Comparison of ENCODE assay signal across 20 cellular contexts in the genomic region with DNA sequence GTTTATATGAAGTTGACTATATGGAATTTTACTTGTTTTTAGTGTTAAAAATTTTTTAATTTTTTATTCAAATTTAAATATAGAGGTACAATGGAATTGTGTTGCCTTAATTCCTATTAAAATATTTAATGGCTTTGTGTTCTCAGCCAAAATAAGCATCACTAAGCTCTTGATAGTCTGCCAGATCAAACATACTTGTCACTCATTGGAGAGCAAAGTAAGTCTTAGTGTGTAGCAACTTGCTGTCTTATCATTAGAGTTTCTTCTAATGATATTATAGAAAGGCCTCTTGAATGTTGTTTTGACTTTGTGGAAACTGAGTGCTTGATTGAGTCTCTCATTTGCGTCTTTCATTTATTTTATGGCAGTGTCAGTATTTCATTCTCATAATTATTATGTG. TPM values are rescaled to one million over a fixed set of nuclear protein-coding genes. Genes with fewer than 3 reads are reported as not detected.
DNase-seq lines count a peak whose midpoint lies in the region; ATAC-seq, FAIRE-seq and TF ChIP-seq lines count a peak whose summit lies in the region.
"Had no signal": no experiment of that assay in that cellular context is flagged by ENCODE, and none has a peak within 500 bp of the region (broad histone marks: within the 10 kb centered on the region; RNA-seq: fewer than 3 reads in every experiment).

No MANE protein-coding gene starts in this region.

- no peak overlapping the region for H3K9ac ChIP-seq in astrocyte (ENCODE audit: low read length)
- H3K9ac ChIP-seq: GM23248 had no signal

- CTCF ChIA-PET in CD8-positive, alpha-beta T cell (lab: Charles Lee) = no interaction called here

- ATAC-seq in CD8-positive, alpha-beta T cell = no peak
- ATAC-seq in left lung (peak; percentile 62), GM18505 (IDR thresholded peaks at IDR 0.05; ENCODE audit: unreplicated experiment) (no peak)
- ATAC-seq: Panc1, Right ventricle myocardium inferior had no signal

- TF ChIP-seq POLR2A in GM18505 (IDR thresholded peaks at IDR 0.05; ENCODE audit: borderline replicate concordance, extremely low read depth, insufficient read depth, insufficient read length) = no peak

- FAIRE-seq in astrocyte (lab: Jason Lieb, UNC) = no peak
- FAIRE-seq: D721Med had no signal

- H3K4me2 ChIP-seq in astrocyte (ENCODE audit: low read length) = no peak overlapping the region

- peaks cover 78% of the 10 kb centered on the region for H3K36me3 ChIP-seq in CD8-positive, alpha-beta T cell (ENCODE audit: insufficient read depth, low read length)
- H3K36me3 ChIP-seq in astrocyte (ENCODE audit: insufficient read depth, low read length) (peaks cover 50% of the 10 kb centered on the region), left lung (peaks cover 0 to 97% of the 10 kb centered on the region in 2 donors)

- peaks cover 17% of the 10 kb centered on the region for H3K4me1 Mint-ChIP-seq in CD8-positive, alpha-beta T cell (ENCODE audit: low read depth)
- H3K4me1 Mint-ChIP-seq in astrocyte (ENCODE audit: low read depth, unreplicated experiment) = peaks cover 17% of the 10 kb centered on the region

- H3K36me3 Mint-ChIP-seq in CD8-positive, alpha-beta T cell = peaks cover 81% of the 10 kb centered on the region
- H3K36me3 Mint-ChIP-seq in astrocyte (ENCODE audit: low read depth, unreplicated experiment) = peaks cover 40% of the 10 kb centered on the region

- POLR2A ChIA-PET in CD8-positive, alpha-beta T cell (lab: Charles Lee) = no interaction called here

- DNase-seq in NCI-H1105 treated with DMSO at 0.1 percent for 48 hours (lab: John Stamatoyannopoulos, UW) = peak; percentile 0
- DNase-seq in NCI-H1105 (lab: John Stamatoyannopoulos, UW) = no peak
- no peak for DNase-seq in CD8-positive, alpha-beta T cell
- DNase-seq in astrocyte (ENCODE audit: low read depth) = peak; percentile 16
- no peak for DNase-seq in left lung
- DNase-seq in central memory CD4-positive, alpha-beta T cell = no peak
- no peak for DNase-seq in GM19240 (ENCODE audit: insufficient read length, low spot score)
- DNase-seq: BE2C; CD4-positive, alpha-beta memory T cell; DMS79; NCI-H146; NCI-H2081; NCI-H774 had no signal

- no peaks in the 10 kb centered on the region for H3K27me3 Mint-ChIP-seq in CD8-positive, alpha-beta T cell (ENCODE audit: low read depth)
- no peaks in the 10 kb centered on the region for H3K27me3 Mint-ChIP-seq in astrocyte (ENCODE audit: low read depth, unreplicated experiment)
- H3K27me3 Mint-ChIP-seq: CD4-positive, alpha-beta memory T cell had no signal

- no peak overlapping the region for H3K4me3 ChIP-seq in CD8-positive, alpha-beta T cell (ENCODE audit: low read depth, low read length)
- H3K4me3 ChIP-seq in astrocyte (ENCODE audit: insufficient read depth, low read depth, low read length) (no peak overlapping the region), left lung (no peak overlapping the region)
- H3K4me3 ChIP-seq: GM23248, SK-N-MC had no signal

- H2AFZ ChIP-seq in astrocyte (ENCODE audit: low read depth, low read length) = no peak overlapping the region
- H2AFZ ChIP-seq: GM23248 had no signal

- H3K79me2 ChIP-seq in astrocyte (ENCODE audit: insufficient read depth, low read length) = peaks cover 44% of the 10 kb centered on the region

- no peak overlapping the region for H3K27ac ChIP-seq in CD8-positive, alpha-beta T cell (ENCODE audit: low read depth, low read length)
- no peak overlapping the region for H3K27ac ChIP-seq in astrocyte (ENCODE audit: low read depth, low read length)
- H3K27ac ChIP-seq in left lung = no peak overlapping the region
- H3K27ac ChIP-seq: 22Rv1, SK-N-MC had no signal

- intact Hi-C loops in CD8-positive, alpha-beta T cell (cut with DNase I, micrococcal nuclease) = no loop called here
- intact Hi-C loops in left lung (cut with DNase I) = no loop called here

- no peaks in the 10 kb centered on the region for H3K4me1 ChIP-seq in CD8-positive, alpha-beta T cell (ENCODE audit: insufficient read depth, low read length)
- H3K4me1 ChIP-seq in astrocyte (ENCODE audit: insufficient read depth, low read length) = no peaks in the 10 kb centered on the region
- H3K4me1 ChIP-seq in left lung = no peaks in the 10 kb centered on the region
- H3K4me1 ChIP-seq: BE2C had no signal

- H3K9me3 ChIP-seq in CD8-positive, alpha-beta T cell (ENCODE audit: low read length) = no peaks in the 10 kb centered on the region
- no peaks in the 10 kb centered on the region for H3K9me3 ChIP-seq in astrocyte (ENCODE audit: insufficient read depth, low read depth, low read length)
- H3K9me3 ChIP-seq in left lung = no peaks in the 10 kb centered on the region
- H3K9me3 ChIP-seq: BE2C had no signal

- H4K20me1 ChIP-seq in astrocyte (ENCODE audit: insufficient read depth, low read length) = peaks cover 23% of the 10 kb centered on the region

- H3K4me3 Mint-ChIP-seq in CD8-positive, alpha-beta T cell = no peak overlapping the region
- H3K4me3 Mint-ChIP-seq in astrocyte (ENCODE audit: unreplicated experiment) = no peak overlapping the region
- H3K4me3 Mint-ChIP-seq: CD4-positive, alpha-beta memory T cell had no signal

- H3K27ac Mint-ChIP-seq in CD8-positive, alpha-beta T cell = peak overlapping the region; percentile 10
- H3K27ac Mint-ChIP-seq in astrocyte (ENCODE audit: unreplicated experiment) = peak overlapping the region; percentile 4

- no peaks in the 10 kb centered on the region for H3K27me3 ChIP-seq in CD8-positive, alpha-beta T cell (ENCODE audit: insufficient read depth, low read length)
- H3K27me3 ChIP-seq in astrocyte (ENCODE audit: insufficient read depth, low read length) = no peaks in the 10 kb centered on the region
- H3K27me3 ChIP-seq in left lung = no peaks in the 10 kb centered on the region
- H3K27me3 ChIP-seq: BE2C had no signal

- no peak for TF ChIP-seq CTCF in CD8-positive, alpha-beta T cell (IDR thresholded peaks at IDR 0.05)
- TF ChIP-seq CTCF in astrocyte (IDR thresholded peaks at IDR 0.05; ENCODE audit: insufficient read depth, low read depth, low read length) (no peak), left lung (IDR thresholded peaks at IDR 0.05) (no peak)

- H3K9me3 Mint-ChIP-seq in CD8-positive, alpha-beta T cell = no peaks in the 10 kb centered on the region
- no peaks in the 10 kb centered on the region for H3K9me3 Mint-ChIP-seq in astrocyte (ENCODE audit: unreplicated experiment)
- H3K9me3 Mint-ChIP-seq: CD4-positive, alpha-beta memory T cell had no signal

RNA-seq across cellular contexts. Expression of gene SFSWAP, which starts 10.7 kb away (rescaled TPM):
- total RNA-seq in CD8-positive, alpha-beta T cell = 10 to 100 TPM; 83.8 to 94.0 TPM
- total RNA-seq in astrocyte = 32.8 and 35.7 TPM in 2 replicates
- total RNA-seq in left lung = 10 to 100 TPM; 26.0 to 38.3 TPM

Comparison
In these comparisons a context has a peak if more than half of its experiments do, and no peak if none do; other contexts are left out.
1. DNase-seq: peak in NCI-H1105 treated with DMSO at 0.1 percent for 48 hours (single experiment) and astrocyte (single experiment); none in NCI-H1105 (single experiment), CD8-positive, alpha-beta T cell (0 of 7), left lung (0 of 2), central memory CD4-positive, alpha-beta T cell (single experiment) and GM19240 (single experiment).